ENCODE assay signal across 17 cellular contexts in the genomic region with DNA sequence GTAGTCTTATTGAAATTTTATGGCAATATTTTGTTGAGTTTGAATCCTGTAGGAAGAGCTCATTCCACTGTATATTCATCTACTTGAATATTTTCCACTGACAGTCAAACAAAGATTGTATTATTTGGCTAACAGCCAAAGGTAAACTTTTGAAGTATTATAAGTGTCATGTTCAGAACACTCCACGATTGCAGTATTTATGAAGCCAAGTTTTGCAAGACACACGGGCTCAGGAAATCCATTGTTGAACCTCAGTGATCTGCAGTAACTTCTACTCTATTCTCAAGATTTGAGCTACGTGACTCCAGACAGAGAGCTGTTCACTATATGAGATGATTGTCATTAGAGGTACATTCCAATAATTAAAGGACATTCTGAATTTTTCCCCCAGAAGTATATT.
A peak's percentile ranks its signal among the peaks of the same experiment; 100 is the strongest.
DNase-seq lines count a peak whose midpoint lies in the region; ATAC-seq and TF ChIP-seq lines count a peak whose summit lies in the region.
"Had no signal": no experiment of that assay in that cellular context is flagged by ENCODE, and none has a peak within 500 bp of the region (broad histone marks: within the 10 kb centered on the region; RNA-seq: fewer than 3 reads in every experiment).

No MANE protein-coding gene starts in this region.

- no peak overlapping the region for H2AFZ ChIP-seq in GM23338
- H2AFZ ChIP-seq: GM23248 had no signal

- H3K4me3 Mint-ChIP-seq in nephron (no peak overlapping the region), GM23338 (no peak overlapping the region)
- no peak overlapping the region for H3K4me3 Mint-ChIP-seq in activated T-helper 17 cell treated with anti-CD3 and anti-CD28 coated beads, Interleukin-2, amount 50 U/mL, for 72 hours
- H3K4me3 Mint-ChIP-seq: CD4-positive, CD25-positive, alpha-beta regulatory T cell had no signal

- H3K79me2 ChIP-seq in GM23338 (replicated peaks; ENCODE audit: insufficient read depth) = no peaks in the 10 kb centered on the region

- no peaks in the 10 kb centered on the region for H3F3A ChIP-seq in GM23338 (replicated peaks; ENCODE audit: low read depth)

- no peak overlapping the region for H3K4me2 ChIP-seq in GM23338
- H3K4me2 ChIP-seq: KMS-11 had no signal

- H3K9me2 ChIP-seq in GM23338 (ENCODE audit: insufficient read depth) = no peaks in the 10 kb centered on the region

- H3K27me3 ChIP-seq in GM23338 (ENCODE audit: insufficient read depth) = no peaks in the 10 kb centered on the region

- no peaks in the 10 kb centered on the region for H3K36me3 Mint-ChIP-seq in nephron (ENCODE audit: low read depth)
- H3K36me3 Mint-ChIP-seq in activated T-helper 17 cell treated with anti-CD3 and anti-CD28 coated beads, Interleukin-2, amount 50 U/mL, for 72 hours (ENCODE audit: low read depth) = no peaks in the 10 kb centered on the region
- no peaks in the 10 kb centered on the region for H3K36me3 Mint-ChIP-seq in GM23338 (ENCODE audit: low read depth)
- H3K36me3 Mint-ChIP-seq: CD4-positive, CD25-positive, alpha-beta regulatory T cell had no signal

- peaks cover 3% of the 10 kb centered on the region; the same call in 1 of the 2 replicates for H3K4me1 ChIP-seq in GM23338 (ENCODE audit: insufficient read depth)
- H3K4me1 ChIP-seq: HAP-1 had no signal

- no peaks in the 10 kb centered on the region for H4K20me1 ChIP-seq in GM23338 (replicated peaks; ENCODE audit: insufficient read depth)

- peak overlapping the region in 2 of 3 experiments; percentile 27 to 51 for H3K27ac Mint-ChIP-seq in nephron
- H3K27ac Mint-ChIP-seq in activated T-helper 17 cell treated with anti-CD3 and anti-CD28 coated beads, Interleukin-2, amount 50 U/mL, for 72 hours = no peak overlapping the region
- H3K27ac Mint-ChIP-seq in GM23338 = no peak overlapping the region
- H3K27ac Mint-ChIP-seq: CD4-positive, CD25-positive, alpha-beta regulatory T cell had no signal

- H3K4me1 Mint-ChIP-seq in nephron (no peaks in the 10 kb centered on the region), GM23338 (peaks cover 2% of the 10 kb centered on the region; the same call in 2 of the 3 replicates)
- H3K4me1 Mint-ChIP-seq in activated T-helper 17 cell treated with anti-CD3 and anti-CD28 coated beads, Interleukin-2, amount 50 U/mL, for 72 hours = no peaks in the 10 kb centered on the region
- H3K4me1 Mint-ChIP-seq: CD4-positive, CD25-positive, alpha-beta regulatory T cell had no signal

- TF ChIP-seq CTCF in choroid plexus epithelial cell (conservative IDR thresholded peaks at IDR 0.05; ENCODE audit: low read depth, low read length) (no peak), nephron (IDR thresholded peaks at IDR 0.05; ENCODE audit: unreplicated experiment in 3 of 3) (no peak), GM23338 (conservative IDR thresholded peaks at IDR 0.05; ENCODE audit: low read depth in 2 of 2) (no peak)

- H3K9me3 Mint-ChIP-seq in nephron (no peaks in the 10 kb centered on the region), GM23338 (no peaks in the 10 kb centered on the region)
- peaks cover 8% of the 10 kb centered on the region for H3K9me3 Mint-ChIP-seq in activated T-helper 17 cell treated with anti-CD3 and anti-CD28 coated beads, Interleukin-2, amount 50 U/mL, for 72 hours

- H3K36me3 ChIP-seq in GM23338 (ENCODE audit: insufficient read depth) = no peaks in the 10 kb centered on the region
- H3K36me3 ChIP-seq: HAP-1 had no signal

- H3K4me3 ChIP-seq in choroid plexus epithelial cell (ENCODE audit: low read depth, low read length) = no peak overlapping the region
- H3K4me3 ChIP-seq in GM23338 = no peak overlapping the region
- H3K4me3 ChIP-seq: GM23248, HAP-1 had no signal

- no peak overlapping the region for H3K27ac ChIP-seq in GM23338 (ENCODE audit: low read depth)
- H3K27ac ChIP-seq: GM23248, KMS-11 had no signal

- peak; percentile 60 for DNase-seq in DMS53 (lab: John Stamatoyannopoulos, UW)
- DNase-seq in NCI-H69 (lab: John Stamatoyannopoulos, UW) = peak; percentile 22
- peak; percentile 60 for DNase-seq in choroid plexus epithelial cell (ENCODE audit: low read depth)
- DNase-seq in HCEC 1CT = no peak
- no peak for DNase-seq in GM23338 (ENCODE audit: low spot score)
- DNase-seq: CD4-positive, CD25-positive, alpha-beta regulatory T cell; DMS 273 treated with DMSO at 0.1 percent for 48 hours; GM23248; IMR-90; MV-4-11; NCI-H187; NCI-H82; Right ventricle myocardium superior had no signal

- H3K27me3 Mint-ChIP-seq in nephron (ENCODE audit: low read depth) = no peaks in the 10 kb centered on the region
- no peaks in the 10 kb centered on the region for H3K27me3 Mint-ChIP-seq in activated T-helper 17 cell treated with anti-CD3 and anti-CD28 coated beads, Interleukin-2, amount 50 U/mL, for 72 hours
- peaks cover under 1% of the 10 kb centered on the region for H3K27me3 Mint-ChIP-seq in GM23338 (ENCODE audit: insufficient read depth, low read depth, poor library complexity)
- H3K27me3 Mint-ChIP-seq: CD4-positive, CD25-positive, alpha-beta regulatory T cell had no signal

- ATAC-seq in activated T-helper 17 cell treated with anti-CD3 and anti-CD28 coated beads, Interleukin-2, amount 50 U/mL, for 72 hours (replicated peaks) = no peak
- no peak for ATAC-seq in GM23338

TF ChIP-seq in GM23338, 12 proteins besides CTCF, POLR2A, EP300 and RAD21 (continues in another document):
- no peak for TF ChIP-seq ZNF114 (CRISPR knock-in tag; IDR thresholded peaks at IDR 0.05)
- TF ChIP-seq POLR2AphosphoS5 (IDR thresholded peaks at IDR 0.05; ENCODE audit: low read depth) = no peak
- TF ChIP-seq, protein P1, sequence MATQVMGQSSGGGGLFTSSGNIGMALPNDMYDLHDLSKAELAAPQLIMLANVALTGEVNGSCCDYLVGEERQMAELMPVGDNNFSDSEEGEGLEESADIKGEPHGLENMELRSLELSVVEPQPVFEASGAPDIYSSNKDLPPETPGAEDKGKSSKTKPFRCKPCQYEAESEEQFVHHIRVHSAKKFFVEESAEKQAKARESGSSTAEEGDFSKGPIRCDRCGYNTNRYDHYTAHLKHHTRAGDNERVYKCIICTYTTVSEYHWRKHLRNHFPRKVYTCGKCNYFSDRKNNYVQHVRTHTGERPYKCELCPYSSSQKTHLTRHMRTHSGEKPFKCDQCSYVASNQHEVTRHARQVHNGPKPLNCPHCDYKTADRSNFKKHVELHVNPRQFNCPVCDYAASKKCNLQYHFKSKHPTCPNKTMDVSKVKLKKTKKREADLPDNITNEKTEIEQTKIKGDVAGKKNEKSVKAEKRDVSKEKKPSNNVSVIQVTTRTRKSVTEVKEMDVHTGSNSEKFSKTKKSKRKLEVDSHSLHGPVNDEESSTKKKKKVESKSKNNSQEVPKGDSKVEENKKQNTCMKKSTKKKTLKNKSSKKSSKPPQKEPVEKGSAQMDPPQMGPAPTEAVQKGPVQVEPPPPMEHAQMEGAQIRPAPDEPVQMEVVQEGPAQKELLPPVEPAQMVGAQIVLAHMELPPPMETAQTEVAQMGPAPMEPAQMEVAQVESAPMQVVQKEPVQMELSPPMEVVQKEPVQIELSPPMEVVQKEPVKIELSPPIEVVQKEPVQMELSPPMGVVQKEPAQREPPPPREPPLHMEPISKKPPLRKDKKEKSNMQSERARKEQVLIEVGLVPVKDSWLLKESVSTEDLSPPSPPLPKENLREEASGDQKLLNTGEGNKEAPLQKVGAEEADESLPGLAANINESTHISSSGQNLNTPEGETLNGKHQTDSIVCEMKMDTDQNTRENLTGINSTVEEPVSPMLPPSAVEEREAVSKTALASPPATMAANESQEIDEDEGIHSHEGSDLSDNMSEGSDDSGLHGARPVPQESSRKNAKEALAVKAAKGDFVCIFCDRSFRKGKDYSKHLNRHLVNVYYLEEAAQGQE (IDR thresholded peaks at IDR 0.05; ENCODE audit: unreplicated experiment) = no peak
- TF ChIP-seq NANOG (IDR thresholded peaks at IDR 0.05; ENCODE audit: borderline replicate concordance) = no peak
- TF ChIP-seq, protein P2, sequence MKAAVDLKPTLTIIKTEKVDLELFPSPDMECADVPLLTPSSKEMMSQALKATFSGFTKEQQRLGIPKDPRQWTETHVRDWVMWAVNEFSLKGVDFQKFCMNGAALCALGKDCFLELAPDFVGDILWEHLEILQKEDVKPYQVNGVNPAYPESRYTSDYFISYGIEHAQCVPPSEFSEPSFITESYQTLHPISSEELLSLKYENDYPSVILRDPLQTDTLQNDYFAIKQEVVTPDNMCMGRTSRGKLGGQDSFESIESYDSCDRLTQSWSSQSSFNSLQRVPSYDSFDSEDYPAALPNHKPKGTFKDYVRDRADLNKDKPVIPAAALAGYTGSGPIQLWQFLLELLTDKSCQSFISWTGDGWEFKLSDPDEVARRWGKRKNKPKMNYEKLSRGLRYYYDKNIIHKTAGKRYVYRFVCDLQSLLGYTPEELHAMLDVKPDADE (IDR thresholded peaks at IDR 0.05) = no peak
- TF ChIP-seq CREB1 (CRISPR knock-in tag; IDR thresholded peaks at IDR 0.05; ENCODE audit: low read depth) = no peak
- no peak for TF ChIP-seq EZH2phosphoT487 (IDR thresholded peaks at IDR 0.05; ENCODE audit: unreplicated experiment)

Comparison
In these comparisons a context has a peak if more than half of its experiments do, and no peak if none do; other contexts are left out.
1. DNase-seq: peak in DMS53 (single experiment), NCI-H69 (single experiment) and choroid plexus epithelial cell (single experiment); none in HCEC 1CT (single experiment) and GM23338 (single experiment).
2. H3K27ac Mint-ChIP-seq: peak in nephron (2 of 3); none in activated T-helper 17 cell treated with anti-CD3 and anti-CD28 coated beads, Interleukin-2, amount 50 U/mL, for 72 hours (single experiment) and GM23338 (single experiment).